In the genomic region with DNA sequence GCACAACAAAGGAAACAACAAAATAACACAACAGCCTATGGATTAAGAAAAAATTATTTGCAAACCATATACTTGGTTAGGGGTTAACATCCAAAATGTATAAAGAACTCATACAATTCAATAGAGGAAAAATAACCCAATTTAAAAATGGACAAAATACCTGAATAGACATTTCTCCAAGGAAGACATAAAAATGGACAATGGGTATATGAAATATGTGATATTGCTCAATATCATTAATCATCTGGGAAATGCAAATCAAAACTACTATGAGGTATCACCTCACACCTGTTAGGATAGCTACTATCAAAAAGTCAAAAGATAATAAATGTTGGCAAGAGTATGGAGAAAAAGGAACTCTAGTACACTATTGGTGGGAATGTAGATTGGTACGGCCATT, we compare ENCODE assay signal across 2 cellular contexts.
TF ChIP-seq lines count a peak whose summit lies in the region.

No MANE protein-coding gene starts in this region.

TF ChIP-seq in IMR-90, 13 proteins besides CTCF, POLR2A, EP300 and RAD21 (continued from another document):
- TF ChIP-seq CEBPB (IDR thresholded peaks at IDR 0.05; ENCODE audit: low read depth, low read length) = 0 out of 2 replicates have a peak, but pooled peaks have one; percentile 4
TF ChIP-seq in IMR-90: peak in this region for 1.

TF ChIP-seq in K562, 482 proteins besides CTCF, POLR2A, EP300 and RAD21 (continued from another document):
- no peak for TF ChIP-seq FOSL1 (tag; conservative IDR thresholded peaks at IDR 0.05)
- TF ChIP-seq TAL1 (IDR thresholded peaks at IDR 0.05) = no peak
- TF ChIP-seq DACH1 (IDR thresholded peaks at IDR 0.05; ENCODE audit: partially characterized antibody) = no peak
- 0 out of 2 replicates have a peak, but pooled peaks have one; percentile 50 for TF ChIP-seq HNRNPL (IDR thresholded peaks at IDR 0.05; ENCODE audit: low read depth, low read length)
- no peak for TF ChIP-seq E2F6 (IDR thresholded peaks at IDR 0.05; ENCODE audit: borderline replicate concordance in 1 of 2, extremely low read depth in 1 of 2, insufficient read depth in 1 of 2, insufficient read length in 1 of 2, low read depth in 1 of 2, low read length in 1 of 2, poor library complexity in 1 of 2, severe bottlenecking in 1 of 2)
- no peak for TF ChIP-seq DIDO1 (tag; IDR thresholded peaks at IDR 0.05; ENCODE audit: low read depth)
- TF ChIP-seq ZNF277 (CRISPR knock-in tag; IDR thresholded peaks at IDR 0.05; ENCODE audit: borderline replicate concordance) = no peak
- TF ChIP-seq ZBTB43 (CRISPR knock-in tag; IDR thresholded peaks at IDR 0.05) = no peak
- no peak for TF ChIP-seq RBM34 (IDR thresholded peaks at IDR 0.05; ENCODE audit: borderline replicate concordance, insufficient read depth, low read length)
- no peak for TF ChIP-seq POLR2H (tag; IDR thresholded peaks at IDR 0.05; ENCODE audit: low read depth)
- TF ChIP-seq DMBX1 (CRISPR knock-in tag; IDR thresholded peaks at IDR 0.05; ENCODE audit: borderline replicate concordance) = no peak
- no peak for TF ChIP-seq TGIF2 (CRISPR knock-in tag; IDR thresholded peaks at IDR 0.05)
- TF ChIP-seq ZNF316 (IDR thresholded peaks at IDR 0.05) = peak; percentile 57; the same call in 1 of the 2 replicates
- TF ChIP-seq GATAD2B (IDR thresholded peaks at IDR 0.05; ENCODE audit: borderline replicate concordance) = no peak
- TF ChIP-seq ARID2 (IDR thresholded peaks at IDR 0.05) = no peak
- no peak for TF ChIP-seq GTF2F1 (IDR thresholded peaks at IDR 0.05; ENCODE audit: low read depth, low read length)
- no peak for TF ChIP-seq SP2 (IDR thresholded peaks at IDR 0.05; ENCODE audit: extremely low read depth, low read depth, low read length, poor library complexity, severe bottlenecking)
- TF ChIP-seq MTA1 (IDR thresholded peaks at IDR 0.05; ENCODE audit: borderline replicate concordance) = no peak
- no peak for TF ChIP-seq CBX5 (IDR thresholded peaks at IDR 0.05; ENCODE audit: borderline replicate concordance, low read depth)
- TF ChIP-seq CEBPB (tag; IDR thresholded peaks at IDR 0.05) = 0 out of 2 replicates have a peak, but pooled peaks have one; percentile 27
- TF ChIP-seq BCOR (IDR thresholded peaks at IDR 0.05) = no peak
- no peak for TF ChIP-seq KDM4B (IDR thresholded peaks at IDR 0.05; ENCODE audit: borderline replicate concordance in 2 of 2, low read depth in 1 of 2)
- no peak for TF ChIP-seq ZNF165 (CRISPR knock-in tag; IDR thresholded peaks at IDR 0.05; ENCODE audit: borderline replicate concordance)
- no peak for TF ChIP-seq CEBPG (CRISPR knock-in tag; IDR thresholded peaks at IDR 0.05)
- TF ChIP-seq CEBPG (tag; conservative IDR thresholded peaks at IDR 0.05 in 1 of 2, IDR thresholded peaks at IDR 0.05 in 1 of 2) = peak in 1 of 2 experiments; percentile 74; a peak in 2 of 4 replicates
